In genomic region chr3:75394562-75395360, GRCh38 we compare ENCODE assay signal across 8 cellular contexts.
DNase-seq lines count a peak whose midpoint lies in the region; ATAC-seq, FAIRE-seq and TF ChIP-seq lines count a peak whose summit lies in the region.
"Not testable (repeated sequence)": the region's sequence is repeated elsewhere in the genome, so short reads cannot be mapped to it uniquely, and the experiment has no call there.

No MANE protein-coding gene starts in this region.

- H3K4me1 Mint-ChIP-seq in astrocyte (ENCODE audit: low read depth, unreplicated experiment): not testable (repeated sequence)
- peaks cover 28% of the 10 kb centered on the region for H3K4me1 Mint-ChIP-seq in endodermal cell

- H3K79me2 ChIP-seq in astrocyte (ENCODE audit: insufficient read depth, low read length); hepatocyte: not testable (repeated sequence)

- H3K27me3 Mint-ChIP-seq in astrocyte (ENCODE audit: low read depth, unreplicated experiment); endodermal cell (ENCODE audit: insufficient read depth): not testable (repeated sequence)

- not testable (repeated sequence) for H3K9me3 ChIP-seq in HUES6 (ENCODE audit: control insufficient read depth, insufficient read depth, low read depth, low read length); astrocyte (ENCODE audit: insufficient read depth, low read depth, low read length); heart right ventricle; hepatocyte (ENCODE audit: low read depth); lung (ENCODE audit: control insufficient read depth in 2 of 2, insufficient read depth in 1 of 2, low read length in 1 of 2); neuronal stem cell (replicated peaks in 1 of 2; ENCODE audit: control insufficient read depth in 2 of 2, insufficient read depth in 1 of 2, low read depth in 1 of 2, low read length in 2 of 2); stomach
- H3K9me3 ChIP-seq in endodermal cell (ENCODE audit: control insufficient read depth, low read length): peaks cover 43% of the 10 kb centered on the region

- H2BK12ac ChIP-seq in neuronal stem cell (ENCODE audit: low read length): not testable (repeated sequence)

- H2BK5ac ChIP-seq in neuronal stem cell (ENCODE audit: low read length): not testable (repeated sequence)

- H3K79me1 ChIP-seq in neuronal stem cell (ENCODE audit: low read depth, low read length): not testable (repeated sequence)

- not testable (repeated sequence) for H3K23ac ChIP-seq in neuronal stem cell (ENCODE audit: low read depth, low read length, poor library complexity)

- not testable (repeated sequence) for H4K8ac ChIP-seq in neuronal stem cell (ENCODE audit: low read depth, low read length)

- peak overlapping the region; percentile 24 for H3K9ac ChIP-seq in HUES6 (ENCODE audit: low read length)
- not testable (repeated sequence) for H3K9ac ChIP-seq in astrocyte (ENCODE audit: low read length); endodermal cell (ENCODE audit: extremely low read depth, low read length, poor library complexity, severe bottlenecking); neuronal stem cell (ENCODE audit: low read depth, low read length, poor library complexity)

- H3K27ac ChIP-seq in HUES6 (ENCODE audit: low read depth, low read length); astrocyte (ENCODE audit: low read depth, low read length); endodermal cell (ENCODE audit: low read depth, low read length); heart right ventricle; neuronal stem cell (replicated peaks; ENCODE audit: low read length); stomach: not testable (repeated sequence)
- peak overlapping the region; percentile 83 for H3K27ac ChIP-seq in hepatocyte
- peak overlapping the region in 1 of 2 donors; percentile 56 for H3K27ac ChIP-seq in lung (ENCODE audit: low read depth in 1 of 2, low read length in 1 of 2)

- TF ChIP-seq CTCF in astrocyte (IDR thresholded peaks at IDR 0.05; ENCODE audit: insufficient read depth, low read depth, low read length); endodermal cell (conservative IDR thresholded peaks at IDR 0.05); heart right ventricle (IDR thresholded peaks at IDR 0.05); hepatocyte (IDR thresholded peaks at IDR 0.05; ENCODE audit: poor library complexity); lung (IDR thresholded peaks at IDR 0.05; ENCODE audit: control extremely low read depth, extremely low read depth); stomach (IDR thresholded peaks at IDR 0.05): not testable (repeated sequence)

- peak in 1 of 8 donors; percentile 48 for ATAC-seq in heart right ventricle
- not testable (repeated sequence) for ATAC-seq in lung (ENCODE audit: insufficient read depth, low FRiP score)

- not testable (repeated sequence) for H3K4me2 ChIP-seq in astrocyte (ENCODE audit: low read length); hepatocyte; neuronal stem cell (ENCODE audit: insufficient read depth, low read length, poor library complexity, severe bottlenecking)

- not testable (repeated sequence) for H3K14ac ChIP-seq in neuronal stem cell (ENCODE audit: low read length)

- FAIRE-seq in astrocyte (lab: Jason Lieb, UNC): not testable (repeated sequence)

- not testable (repeated sequence) for H3K9me3 Mint-ChIP-seq in astrocyte (ENCODE audit: unreplicated experiment)
- H3K9me3 Mint-ChIP-seq in endodermal cell: peaks cover 45% of the 10 kb centered on the region

- H3K9me2 ChIP-seq in hepatocyte (replicated peaks; ENCODE audit: insufficient read depth): not testable (repeated sequence)

- not testable (repeated sequence) for H2AK5ac ChIP-seq in neuronal stem cell (ENCODE audit: low read depth, low read length)

- not testable (repeated sequence) for H3K4me3 ChIP-seq in HUES6 (ENCODE audit: low read depth, low read length); astrocyte (ENCODE audit: insufficient read depth, low read depth, low read length); heart right ventricle; hepatocyte; lung; neuronal stem cell (ENCODE audit: low read length in 2 of 2); stomach
- H3K4me3 ChIP-seq in endodermal cell (ENCODE audit: low read length): peak overlapping the region; percentile 43

- not testable (repeated sequence) for TF ChIP-seq EP300 in stomach (IDR thresholded peaks at IDR 0.05)

- WGBS in endodermal cell (ENCODE audit: insufficient coverage in 1 of 2, insufficient read length in 1 of 2), 2 experiments: 91 to 100% methylated on average over 2 to 13 of the region's 15 CpGs
- WGBS in heart right ventricle, 2 donors: 63 to 68% methylated on average over 15 of the region's 15 CpGs
- 77% methylated on average over 15 of the region's 15 CpGs for WGBS in hepatocyte (ENCODE audit: low lambda C conversion rate, missing lambda C conversion rate)
- 70 to 80% methylated on average over 15 of the region's 15 CpGs for WGBS in lung, 2 donors
- no CpG with 5 or more reads among the region's 15 CpGs for WGBS in neuronal stem cell (ENCODE audit: extremely low coverage in 2 of 2, insufficient read length in 2 of 2, insufficient replicate concordance in 1 of 2), 2 donors
- WGBS in stomach, 5 donors: 58 to 69% (median 66%) methylated on average over 11 to 15 of the region's 15 CpGs

- not testable (repeated sequence) for TF ChIP-seq POLR2A in stomach (IDR thresholded peaks at IDR 0.05)

- intact Hi-C loops in heart right ventricle (cut with DNase I); stomach (cut with DNase I; ENCODE audit: low total_unique reads): not testable (repeated sequence)

- DNase-seq in astrocyte (ENCODE audit: low read depth): peak; percentile 7
- not testable (repeated sequence) for DNase-seq in endodermal cell; neuronal stem cell (ENCODE audit: low spot score)
- peak; percentile 24 to 28 for DNase-seq in heart right ventricle
- peak; percentile 27 for DNase-seq in hepatocyte (ENCODE audit: low spot score)
- DNase-seq in lung (ENCODE audit: low spot score): peak; percentile 35
- peak; percentile 47 for DNase-seq in stomach

- H4K20me1 ChIP-seq in astrocyte (ENCODE audit: insufficient read depth, low read length); hepatocyte (ENCODE audit: insufficient read depth, poor library complexity, severe bottlenecking): not testable (repeated sequence)

- H3K4me1 ChIP-seq in HUES6 (ENCODE audit: control insufficient read depth, insufficient read depth, low read length); astrocyte (ENCODE audit: insufficient read depth, low read length); endodermal cell (ENCODE audit: control insufficient read depth, insufficient read depth, low read length); neuronal stem cell (ENCODE audit: control insufficient read depth in 2 of 2, insufficient read depth in 1 of 2, low read depth in 1 of 2, low read length in 2 of 2): not testable (repeated sequence)
- H3K4me1 ChIP-seq in heart right ventricle: peaks cover 0 to 20% (median 5%) of the 10 kb centered on the region in 9 donors
- H3K4me1 ChIP-seq in hepatocyte (ENCODE audit: insufficient read depth): peaks cover 13% of the 10 kb centered on the region
- peaks cover 0 to 20% of the 10 kb centered on the region in 2 donors for H3K4me1 ChIP-seq in lung (ENCODE audit: control insufficient read depth in 2 of 2, insufficient read depth in 2 of 2, low read length in 2 of 2)
- peaks cover 0 to 19% (median 4%) of the 10 kb centered on the region in 4 donors for H3K4me1 ChIP-seq in stomach

- H2AFZ ChIP-seq in astrocyte (ENCODE audit: low read depth, low read length); hepatocyte; neuronal stem cell (ENCODE audit: low read length): not testable (repeated sequence)

- H3K4me3 Mint-ChIP-seq in astrocyte (ENCODE audit: unreplicated experiment); endodermal cell: not testable (repeated sequence)

- not testable (repeated sequence) for H2BK15ac ChIP-seq in neuronal stem cell (ENCODE audit: low read length)

- not testable (repeated sequence) for H2BK120ac ChIP-seq in neuronal stem cell (ENCODE audit: low read depth, low read length)

- not testable (repeated sequence) for H3K36me3 Mint-ChIP-seq in astrocyte (ENCODE audit: low read depth, unreplicated experiment)
- H3K36me3 Mint-ChIP-seq in endodermal cell (ENCODE audit: low read depth): peaks cover 28% of the 10 kb centered on the region

- H3K18ac ChIP-seq in neuronal stem cell (ENCODE audit: low read length): peak overlapping the region; percentile 44

- not testable (repeated sequence) for H4K91ac ChIP-seq in neuronal stem cell (ENCODE audit: low read depth, low read length, poor library complexity)

- not testable (repeated sequence) for H3K27ac Mint-ChIP-seq in astrocyte (ENCODE audit: unreplicated experiment); endodermal cell

- not testable (repeated sequence) for H3K4ac ChIP-seq in neuronal stem cell (ENCODE audit: low read length)

- not testable (repeated sequence) for H3K27me3 ChIP-seq in HUES6 (ENCODE audit: control insufficient read depth, insufficient read depth, low read length); astrocyte (ENCODE audit: insufficient read depth, low read length); endodermal cell (ENCODE audit: control insufficient read depth, insufficient read depth, low read length, poor library complexity, severe bottlenecking); hepatocyte; lung (ENCODE audit: control insufficient read depth, insufficient read depth); neuronal stem cell (ENCODE audit: control insufficient read depth in 3 of 3, insufficient read depth in 3 of 3, low read depth in 1 of 3, low read length in 3 of 3)
- peaks cover 0 to 19% (median 7%) of the 10 kb centered on the region in 7 donors for H3K27me3 ChIP-seq in heart right ventricle
- peaks cover 0 to 17% (median 0%) of the 10 kb centered on the region in 3 donors for H3K27me3 ChIP-seq in stomach

- H3K36me3 ChIP-seq in HUES6 (ENCODE audit: control insufficient read depth, insufficient read depth, low read length); astrocyte (ENCODE audit: insufficient read depth, low read length); heart right ventricle; hepatocyte (replicated peaks; ENCODE audit: insufficient read depth, low read depth); lung (ENCODE audit: control insufficient read depth in 2 of 2, insufficient read depth in 2 of 2, low read length in 2 of 2); neuronal stem cell (replicated peaks in 1 of 2; ENCODE audit: control insufficient read depth in 2 of 2, insufficient read depth in 2 of 2, low read length in 2 of 2); stomach: not testable (repeated sequence)
- peaks cover 17% of the 10 kb centered on the region for H3K36me3 ChIP-seq in endodermal cell (ENCODE audit: control insufficient read depth, insufficient read depth, low read length)
